In the genomic region with DNA sequence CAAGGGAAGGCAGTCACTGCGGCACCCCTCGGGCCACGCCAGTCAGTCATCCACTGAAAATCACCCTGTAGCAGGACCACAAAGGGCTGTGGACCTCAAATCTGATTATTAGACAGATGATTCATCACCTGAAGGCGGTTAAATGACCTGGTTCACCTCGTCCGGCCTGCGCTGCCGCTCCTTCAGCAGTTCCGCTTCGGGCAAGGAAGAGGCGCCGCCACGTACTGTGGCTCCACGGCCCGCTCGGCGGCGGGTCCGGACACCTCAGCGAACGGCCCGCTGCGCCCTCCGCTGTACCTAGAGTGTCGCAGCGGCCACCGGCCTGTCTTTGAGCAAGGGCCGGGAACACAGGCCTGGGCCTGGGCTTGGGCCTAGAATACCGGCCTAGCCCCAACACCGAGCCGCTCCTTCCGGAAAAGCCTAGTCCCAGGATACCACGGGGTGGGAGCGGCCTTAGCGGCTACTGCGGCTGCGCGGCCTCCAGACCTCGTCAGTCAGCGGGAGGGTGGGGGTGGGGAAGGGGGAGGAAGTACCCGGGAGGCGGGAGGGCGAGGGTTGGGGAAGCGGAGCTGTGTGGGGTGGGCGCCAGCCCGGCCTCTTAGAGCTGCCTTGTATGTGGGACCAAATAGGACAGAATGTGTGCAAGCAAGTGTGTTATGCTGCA, we compare ENCODE assay signal across 8 cellular contexts. TPM values are rescaled to one million over a fixed set of nuclear protein-coding genes. Genes with fewer than 3 reads are reported as not detected.
DNase-seq lines count a peak whose midpoint lies in the region; ATAC-seq and TF ChIP-seq lines count a peak whose summit lies in the region.

A gene with protein sequence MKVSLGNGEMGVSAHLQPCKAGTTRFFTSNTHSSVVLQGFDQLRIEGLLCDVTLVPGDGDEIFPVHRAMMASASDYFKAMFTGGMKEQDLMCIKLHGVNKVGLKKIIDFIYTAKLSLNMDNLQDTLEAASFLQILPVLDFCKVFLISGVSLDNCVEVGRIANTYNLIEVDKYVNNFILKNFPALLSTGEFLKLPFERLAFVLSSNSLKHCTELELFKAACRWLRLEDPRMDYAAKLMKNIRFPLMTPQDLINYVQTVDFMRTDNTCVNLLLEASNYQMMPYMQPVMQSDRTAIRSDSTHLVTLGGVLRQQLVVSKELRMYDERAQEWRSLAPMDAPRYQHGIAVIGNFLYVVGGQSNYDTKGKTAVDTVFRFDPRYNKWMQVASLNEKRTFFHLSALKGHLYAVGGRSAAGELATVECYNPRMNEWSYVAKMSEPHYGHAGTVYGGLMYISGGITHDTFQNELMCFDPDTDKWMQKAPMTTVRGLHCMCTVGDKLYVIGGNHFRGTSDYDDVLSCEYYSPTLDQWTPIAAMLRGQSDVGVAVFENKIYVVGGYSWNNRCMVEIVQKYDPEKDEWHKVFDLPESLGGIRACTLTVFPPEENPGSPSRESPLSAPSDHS (minus strand): TSS at position 436 of the 664 bp plus-strand sequence. CDS start 545 bp downstream, outside the sequence.

- H3K14ac ChIP-seq in trophoblast cell (ENCODE audit: low read length) = peak within 1 kb of the TSS; percentile 99

- H3K79me1 ChIP-seq in trophoblast cell (ENCODE audit: low read length) = peaks cover 4% of the 10 kb centered on the region

- TF ChIP-seq EP300 in tibial nerve (IDR thresholded peaks at IDR 0.05) = peak in 1 of 2 donors; percentile 95

- peak within 1 kb of the TSS; percentile 97 for H2BK5ac ChIP-seq in trophoblast cell (ENCODE audit: low read depth, low read length, poor library complexity)

- DNase-seq in GDM1 (lab: John Stamatoyannopoulos, UW) (peak; percentile 88), HAP-1 (ENCODE audit: low spot score in 2 of 2) (peak; percentile 78 to 92), MM.1S (peak; percentile 79), cardiac septum (ENCODE audit: low spot score) (peak; percentile 96), trophoblast cell (peak; percentile 84 to 91), tibial nerve (ENCODE audit: low spot score in 2 of 2) (peak; percentile 80)
- DNase-seq in activated naive CD8-positive, alpha-beta T cell treated with anti-CD3 and anti-CD28 coated beads, Interleukin-2, amount 50 U/mL, for 16 hours (ENCODE audit: low read depth, low spot score) = peak; percentile 65

- no peaks in the 10 kb centered on the region for H3F3A ChIP-seq in MM.1S (ENCODE audit: insufficient read depth, low read length)

- no peak for TF ChIP-seq CTCF in MM.1S (IDR thresholded peaks at IDR 0.05; ENCODE audit: low read length)
- no peak for TF ChIP-seq CTCF in tibial nerve (IDR thresholded peaks at IDR 0.05)

- peak within 1 kb of the TSS; percentile 99 for H4K8ac ChIP-seq in trophoblast cell (ENCODE audit: low read depth, low read length)

- no peak within 1 kb of the TSS for H3K23ac ChIP-seq in trophoblast cell (ENCODE audit: low read length)

- H3K27me3 ChIP-seq in HAP-1 (ENCODE audit: low read depth) (no peaks in the 10 kb centered on the region), MM.1S (replicated peaks; ENCODE audit: insufficient read depth, low read length) (no peaks in the 10 kb centered on the region; the same call in 1 of the 2 replicates), trophoblast cell (ENCODE audit: insufficient read depth, low read length) (no peaks in the 10 kb centered on the region), tibial nerve (no peaks in the 10 kb centered on the region)

- H3K4me3 ChIP-seq in HAP-1 (peak within 1 kb of the TSS; percentile 75), MM.1S (ENCODE audit: low read length) (peak within 1 kb of the TSS; percentile 87), trophoblast cell (ENCODE audit: low read depth, low read length) (peak within 1 kb of the TSS; percentile 99), tibial nerve (peak within 1 kb of the TSS; percentile 68 to 92 (median 79))

- H4K20me1 ChIP-seq in MM.1S (ENCODE audit: insufficient read depth, low read length) = no peaks in the 10 kb centered on the region

- H4K91ac ChIP-seq in trophoblast cell (ENCODE audit: low read depth, low read length) = peak within 1 kb of the TSS; percentile 98

- peak within 1 kb of the TSS; percentile 98 for H3K18ac ChIP-seq in trophoblast cell (ENCODE audit: low read length)

- H3K4ac ChIP-seq in trophoblast cell (ENCODE audit: low read depth, low read length) = peak within 1 kb of the TSS; percentile 97

- no CpG with 5 or more reads among the region's 46 CpGs for WGBS in trophoblast cell (ENCODE audit: extremely low coverage, insufficient coverage, insufficient read length)
- 0 to 5% methylated on average over 11 to 46 of the region's 46 CpGs for WGBS in tibial nerve, 2 donors

- H2BK12ac ChIP-seq in trophoblast cell (ENCODE audit: low read length) = no peak within 1 kb of the TSS

- no peaks in the 10 kb centered on the region for H3K9me2 ChIP-seq in MM.1S (replicated peaks; ENCODE audit: insufficient read depth, low read length)

- H3K9ac ChIP-seq in MM.1S (ENCODE audit: low read length) (peak within 1 kb of the TSS; percentile 82), trophoblast cell (ENCODE audit: low read length) (peak within 1 kb of the TSS; percentile 100)

- peaks cover 5% of the 10 kb centered on the region; the same call in 1 of the 2 replicates for H3K36me3 ChIP-seq in HAP-1 (replicated peaks)
- no peaks in the 10 kb centered on the region; the same call in 1 of the 2 replicates for H3K36me3 ChIP-seq in MM.1S (replicated peaks; ENCODE audit: insufficient read depth, low read length)
- peaks cover 0 to 2% of the 10 kb centered on the region in 2 experiments for H3K36me3 ChIP-seq in trophoblast cell (ENCODE audit: control insufficient read depth in 1 of 2, insufficient read depth in 2 of 2, low read length in 2 of 2)
- H3K36me3 ChIP-seq in tibial nerve = no peaks in the 10 kb centered on the region

- H3K79me2 ChIP-seq in MM.1S (ENCODE audit: low read length) (peaks cover 43% of the 10 kb centered on the region), trophoblast cell (ENCODE audit: control insufficient read depth, insufficient read depth, low read length, poor library complexity) (peaks cover 9% of the 10 kb centered on the region)

- H4K12ac ChIP-seq in trophoblast cell (ENCODE audit: low read depth, low read length) = peak within 1 kb of the TSS; percentile 98

- H3K9me3 ChIP-seq in HAP-1 = no peaks in the 10 kb centered on the region
- no peaks in the 10 kb centered on the region for H3K9me3 ChIP-seq in MM.1S (replicated peaks; ENCODE audit: insufficient read depth, low read length)
- H3K9me3 ChIP-seq in trophoblast cell (ENCODE audit: insufficient read depth, low read depth, low read length) = no peaks in the 10 kb centered on the region
- no peaks in the 10 kb centered on the region for H3K9me3 ChIP-seq in tibial nerve

- peak within 1 kb of the TSS; percentile 78 for H2AK5ac ChIP-seq in trophoblast cell (ENCODE audit: low read length)

- peak within 1 kb of the TSS; percentile 65 for H2AFZ ChIP-seq in MM.1S (ENCODE audit: low read length)
- H2AFZ ChIP-seq in trophoblast cell (ENCODE audit: insufficient read depth, low read length, poor library complexity) = peak within 1 kb of the TSS; percentile 83

- H3K4me2 ChIP-seq in MM.1S (ENCODE audit: low read depth, low read length) = peak within 1 kb of the TSS; percentile 77
- peak within 1 kb of the TSS; percentile 90 for H3K4me2 ChIP-seq in trophoblast cell (ENCODE audit: low read length)

- H3K27ac ChIP-seq in MM.1S (ENCODE audit: low read length) (peak within 1 kb of the TSS; percentile 72; the same call in 1 of the 2 replicates), trophoblast cell (ENCODE audit: low read depth, low read length) (peak within 1 kb of the TSS; percentile 85), tibial nerve (peak within 1 kb of the TSS; percentile 83 to 94 (median 92))

- TF ChIP-seq POLR2A in tibial nerve (IDR thresholded peaks at IDR 0.05) = peak; percentile 42 to 72

- peak; percentile 98 for ATAC-seq in SK-N-SH treated with all-trans-retinoic acid at 6 μM for 48 hours

- peaks cover 6% of the 10 kb centered on the region for H3K4me1 ChIP-seq in HAP-1
- no peaks in the 10 kb centered on the region; the same call in 1 of the 2 replicates for H3K4me1 ChIP-seq in MM.1S (ENCODE audit: low read length)
- peaks cover 0 to 9% of the 10 kb centered on the region in 2 experiments for H3K4me1 ChIP-seq in trophoblast cell (ENCODE audit: control insufficient read depth in 1 of 2, insufficient read depth in 2 of 2, low read length in 2 of 2)
- H3K4me1 ChIP-seq in tibial nerve = peaks cover 4 to 49% (median 23%) of the 10 kb centered on the region in 4 donors

- intact Hi-C loops in cardiac septum (cut with DNase I) = loop anchor here (5.0 kb wide), 1 partner anchor 467 kb away; a partner anchor contains a TSS

- in situ Hi-C loops in HAP-1 (cut with MboI; ENCODE audit: low sequenced_read_pairs) = loop anchor here (10.0 kb wide), 1 partner anchor 460 kb away; no protein-coding TSS in a partner anchor

- H2BK120ac ChIP-seq in trophoblast cell (ENCODE audit: insufficient read depth, low read length, poor library complexity) = peak within 1 kb of the TSS; percentile 88

TF ChIP-seq in SK-N-SH treated with all-trans-retinoic acid at 6 μM for 48 hours, 23 proteins besides CTCF, POLR2A, EP300 and RAD21 (continues in another document):
- TF ChIP-seq ZFP30 (CRISPR knock-in tag; IDR thresholded peaks at IDR 0.05) = no peak
- TF ChIP-seq, protein P1, sequence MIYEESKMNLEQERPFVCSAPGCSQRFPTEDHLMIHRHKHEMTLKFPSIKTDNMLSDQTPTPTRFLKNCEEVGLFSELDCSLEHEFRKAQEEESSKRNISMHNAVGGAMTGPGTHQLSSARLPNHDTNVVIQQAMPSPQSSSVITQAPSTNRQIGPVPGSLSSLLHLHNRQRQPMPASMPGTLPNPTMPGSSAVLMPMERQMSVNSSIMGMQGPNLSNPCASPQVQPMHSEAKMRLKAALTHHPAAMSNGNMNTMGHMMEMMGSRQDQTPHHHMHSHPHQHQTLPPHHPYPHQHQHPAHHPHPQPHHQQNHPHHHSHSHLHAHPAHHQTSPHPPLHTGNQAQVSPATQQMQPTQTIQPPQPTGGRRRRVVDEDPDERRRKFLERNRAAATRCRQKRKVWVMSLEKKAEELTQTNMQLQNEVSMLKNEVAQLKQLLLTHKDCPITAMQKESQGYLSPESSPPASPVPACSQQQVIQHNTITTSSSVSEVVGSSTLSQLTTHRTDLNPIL (CRISPR knock-in tag; IDR thresholded peaks at IDR 0.05; ENCODE audit: low read depth) = no peak
- TF ChIP-seq, protein P2, sequence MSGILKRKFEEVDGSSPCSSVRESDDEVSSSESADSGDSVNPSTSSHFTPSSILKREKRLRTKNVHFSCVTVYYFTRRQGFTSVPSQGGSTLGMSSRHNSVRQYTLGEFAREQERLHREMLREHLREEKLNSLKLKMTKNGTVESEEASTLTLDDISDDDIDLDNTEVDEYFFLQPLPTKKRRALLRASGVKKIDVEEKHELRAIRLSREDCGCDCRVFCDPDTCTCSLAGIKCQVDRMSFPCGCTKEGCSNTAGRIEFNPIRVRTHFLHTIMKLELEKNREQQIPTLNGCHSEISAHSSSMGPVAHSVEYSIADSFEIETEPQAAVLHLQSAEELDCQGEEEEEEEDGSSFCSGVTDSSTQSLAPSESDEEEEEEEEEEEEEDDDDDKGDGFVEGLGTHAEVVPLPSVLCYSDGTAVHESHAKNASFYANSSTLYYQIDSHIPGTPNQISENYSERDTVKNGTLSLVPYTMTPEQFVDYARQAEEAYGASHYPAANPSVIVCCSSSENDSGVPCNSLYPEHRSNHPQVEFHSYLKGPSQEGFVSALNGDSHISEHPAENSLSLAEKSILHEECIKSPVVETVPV (CRISPR knock-in tag; IDR thresholded peaks at IDR 0.05) = no peak
- no peak for TF ChIP-seq ZFP3 (CRISPR knock-in tag; IDR thresholded peaks at IDR 0.05)

RNA-seq across cellular contexts. Expression of the gene that starts here (rescaled TPM):
- total RNA-seq in cardiac septum = 12.5 TPM
- 18.3 and 18.5 TPM in 2 replicates for polyA plus RNA-seq in trophoblast cell (2013)
- 10 to 100 TPM; 19.8 to 30.2 (median 25.7) TPM for total RNA-seq in tibial nerve

Comparison
In these comparisons a context has a peak if more than half of its experiments do, and no peak if none do; other contexts are left out.
1. Peak in every context shown above with its lines: DNase-seq, ATAC-seq, H3K4me3 ChIP-seq and H3K27ac ChIP-seq.